12 cellular contexts compared by ENCODE assay signal in genomic region chr3:23763040-23763477, GRCh38. TPM values are rescaled to one million over a fixed set of nuclear protein-coding genes. Genes with fewer than 3 reads are reported as not detected.
DNase-seq lines count a peak whose midpoint lies in the region; ATAC-seq, FAIRE-seq and TF ChIP-seq lines count a peak whose summit lies in the region.
"Had no signal": no experiment of that assay in that cellular context is flagged by ENCODE, and none has a peak within 500 bp of the region (broad histone marks: within the 10 kb centered on the region; RNA-seq: fewer than 3 reads in every experiment).

No MANE protein-coding gene starts in this region.

- H3K27ac ChIP-seq in IMR-90 (ENCODE audit: insufficient read depth, low read length) (peak overlapping the region; percentile 67; the same call in 1 of the 2 replicates), K562 (ENCODE audit: extremely low read depth, low read depth, low read length) (no peak overlapping the region), lower lobe of right lung (no peak overlapping the region), testis (peak overlapping the region; percentile 69 to 79)

- TF ChIP-seq CTCF in IMR-90 (conservative IDR thresholded peaks at IDR 0.05; ENCODE audit: low read depth, low read length) (no peak), K562 (IDR thresholded peaks at IDR 0.05 in 2 of 3, conservative IDR thresholded peaks at IDR 0.05 in 1 of 3; ENCODE audit: insufficient read depth in 2 of 3, low read depth in 1 of 3, low read length in 3 of 3) (no peak), lower lobe of right lung (IDR thresholded peaks at IDR 0.05) (no peak), testis (IDR thresholded peaks at IDR 0.05) (no peak)

- no peak for TF ChIP-seq EP300 in K562 (IDR thresholded peaks at IDR 0.05; ENCODE audit: low read length)

- TF ChIP-seq POLR2A in IMR-90 (IDR thresholded peaks at IDR 0.05; ENCODE audit: low read depth, low read length) (no peak), K562 (conservative IDR thresholded peaks at IDR 0.05) (no peak), testis (IDR thresholded peaks at IDR 0.05) (no peak)

- peak overlapping the region; percentile 67 for H3K4me2 ChIP-seq in IMR-90 (ENCODE audit: low read depth, low read length)
- H3K4me2 ChIP-seq in K562 (ENCODE audit: insufficient read depth, low read length) = no peak overlapping the region

- no peaks in the 10 kb centered on the region for H3K79me1 ChIP-seq in IMR-90 (ENCODE audit: low read depth in 1 of 2, low read length in 2 of 2)

- in situ Hi-C loops in IMR-90 (cut with MboI; ENCODE audit: low sequenced_read_pairs) = no loop called here
- in situ Hi-C loops in K562 (cut with MboI) = no loop called here

- H3K9me3 ChIP-seq in IMR-90 (ENCODE audit: control insufficient read depth, insufficient read depth, low read length) = no peaks in the 10 kb centered on the region
- H3K9me3 ChIP-seq in K562 (replicated peaks; ENCODE audit: control insufficient read depth, insufficient read depth, low read depth, low read length) = no peaks in the 10 kb centered on the region
- H3K9me3 ChIP-seq in lower lobe of right lung = no peaks in the 10 kb centered on the region
- no peaks in the 10 kb centered on the region for H3K9me3 ChIP-seq in testis

- no peak overlapping the region; the same call in 1 of the 2 replicates for H3K56ac ChIP-seq in IMR-90 (ENCODE audit: extremely low read depth, insufficient read depth, low read length)

- CTCF ChIA-PET in IMR-90 (lab: Yijun Ruan, JAX) = interaction anchor here (1.1 kb wide), 1 partner anchor 8 kb away, joined by 3 read pairs; no protein-coding TSS in a partner anchor
- CTCF ChIA-PET in K562 (lab: Yijun Ruan, JAX; ENCODE audit: low intra/inter-chr PET ratio) = no interaction called here
- CTCF ChIA-PET in activated CD4-positive, alpha-beta T cell treated with anti-CD3 and anti-CD28 coated beads for 36 hours (lab: Charles Lee) = interaction anchor here (0.6 to 0.7 kb wide), 2 partner anchors 35 to 143 kb away, joined by 3 to 4 read pairs; no protein-coding TSS in a partner anchor

- no peak overlapping the region for H2AK9ac ChIP-seq in IMR-90 (replicated peaks; ENCODE audit: low read depth, low read length, poor library complexity)

- H2AFZ ChIP-seq in IMR-90 (replicated peaks; ENCODE audit: low read length, poor library complexity) (peak overlapping the region; percentile 69), K562 (ENCODE audit: low read depth, low read length) (no peak overlapping the region)

- POLR2A ChIA-PET in IMR-90 (lab: Charles Lee; ENCODE audit: unreplicated experiment) = no interaction called here
- POLR2A ChIA-PET in K562 (lab: Yijun Ruan, JAX) = no interaction called here
- POLR2A ChIA-PET in activated CD4-positive, alpha-beta T cell treated with anti-CD3 and anti-CD28 coated beads for 36 hours (lab: Charles Lee) = no interaction called here

- no peak overlapping the region for H2BK5ac ChIP-seq in IMR-90 (ENCODE audit: low read depth, low read length, poor library complexity, severe bottlenecking)

- peak; percentile 48 for ATAC-seq in IMR-90 (ENCODE audit: low read depth)
- no peak for ATAC-seq in K562
- no peak for ATAC-seq in lower lobe of right lung
- ATAC-seq in activated CD4-positive, alpha-beta T cell treated with anti-CD3 and anti-CD28 coated beads for 36 hours = no peak
- ATAC-seq in stimulated activated naive CD8-positive, alpha-beta T cell treated with anti-CD3 and anti-CD28 coated beads, Interleukin-15, Interleukin-2, amounts not matched to agents 100 U/mL and 50 U/mL, for 24 hours = no peak

- H3K14ac ChIP-seq in IMR-90 (replicated peaks; ENCODE audit: low read depth, low read length) = peak overlapping the region; percentile 23; the same call in 1 of the 2 replicates

- no peak for TF ChIP-seq RAD21 in IMR-90 (IDR thresholded peaks at IDR 0.05; ENCODE audit: low read length)
- TF ChIP-seq RAD21 in K562 (CRISPR knock-in tag; conservative IDR thresholded peaks at IDR 0.05 in 1 of 2, IDR thresholded peaks at IDR 0.05 in 1 of 2) = no peak

- no peak overlapping the region for H2BK15ac ChIP-seq in IMR-90 (ENCODE audit: low read depth, low read length)

- H3K79me2 ChIP-seq in K562 (ENCODE audit: control insufficient read depth, insufficient read depth, low read length) = no peaks in the 10 kb centered on the region

- H3K36me3 Mint-ChIP-seq in activated CD4-positive, alpha-beta T cell treated with anti-CD3 and anti-CD28 coated beads for 36 hours (ENCODE audit: low read depth) = no peaks in the 10 kb centered on the region

- H3K23ac ChIP-seq in IMR-90 (ENCODE audit: low read depth, low read length) = peak overlapping the region; percentile 78; the same call in 1 of the 2 replicates

- dilution Hi-C loops in IMR-90 (cut with HindIII; ENCODE audit: low sequenced_read_pairs, unreplicated experiment) = no loop called here

- H3K4me1 ChIP-seq in IMR-90 (ENCODE audit: control insufficient read depth, insufficient read depth, low read length) = peaks cover 4% of the 10 kb centered on the region; the same call in 1 of the 2 replicates
- no peaks in the 10 kb centered on the region for H3K4me1 ChIP-seq in K562 (replicated peaks in 1 of 2; ENCODE audit: control insufficient read depth in 2 of 2, insufficient read depth in 2 of 2, low read length in 2 of 2)
- peaks cover 5% of the 10 kb centered on the region for H3K4me1 ChIP-seq in lower lobe of right lung
- no peaks in the 10 kb centered on the region for H3K4me1 ChIP-seq in testis

- no peak for FAIRE-seq in K562 (lab: Jason Lieb, UNC)
- FAIRE-seq: bronchial epithelial cell, keratinocyte, TTC549 had no signal

- H4K91ac ChIP-seq in IMR-90 (ENCODE audit: insufficient read depth, low read depth, low read length) = no peak overlapping the region

- WGBS in IMR-90 (ENCODE audit: extremely low coverage in 2 of 2, insufficient read length in 1 of 2), 2 experiments = no CpG with 5 or more reads among the region's 9 CpGs
- 3% methylated on average over 9 of the region's 9 CpGs for WGBS in K562 (ENCODE audit: insufficient coverage, low coverage, missing lambda C conversion rate)
- 0 to 1% methylated on average over 9 of the region's 9 CpGs for WGBS in testis, 2 donors

- no peaks in the 10 kb centered on the region for H3K9me3 Mint-ChIP-seq in activated CD4-positive, alpha-beta T cell treated with anti-CD3 and anti-CD28 coated beads for 36 hours (ENCODE audit: low read depth)

- no peak overlapping the region; the same call in 1 of the 2 replicates for H3K4ac ChIP-seq in IMR-90 (ENCODE audit: low read depth, low read length)

- peak overlapping the region; percentile 80 for H3K9ac ChIP-seq in IMR-90 (ENCODE audit: low read depth, low read length)
- no peak overlapping the region for H3K9ac ChIP-seq in K562 (ENCODE audit: insufficient read depth in 1 of 2, low read depth in 2 of 2, low read length in 2 of 2)

- H2BK120ac ChIP-seq in IMR-90 (ENCODE audit: low read depth, low read length) = peak overlapping the region; percentile 61; the same call in 1 of the 2 replicates

- intact Hi-C loops in IMR-90 (cut with micrococcal nuclease) (loop anchor here (10.0 kb wide), 1 partner anchor 578 kb away; no protein-coding TSS in a partner anchor), K562 (cut with micrococcal nuclease) (no loop called here), lower lobe of right lung (cut with DNase I) (no loop called here), testis (cut with DNase I; ENCODE audit: low total_unique reads) (no loop called here)
- intact Hi-C loops in activated CD4-positive, alpha-beta T cell treated with anti-CD3 and anti-CD28 coated beads for 36 hours (cut with DNase I, micrococcal nuclease) = no loop called here

- no peak overlapping the region for H3K4me3 Mint-ChIP-seq in activated CD4-positive, alpha-beta T cell treated with anti-CD3 and anti-CD28 coated beads for 36 hours

- H3K4me1 Mint-ChIP-seq in activated CD4-positive, alpha-beta T cell treated with anti-CD3 and anti-CD28 coated beads for 36 hours = peaks cover 28% of the 10 kb centered on the region

- 0 out of 2 replicates have a peak overlapping the region, but pooled peaks have one; percentile 5 for H2BK20ac ChIP-seq in IMR-90 (ENCODE audit: low read depth, low read length)

- H4K8ac ChIP-seq in IMR-90 (ENCODE audit: low read depth in 2 of 2, low read length in 2 of 2) = peak overlapping the region in 1 of 2 experiments; percentile 61; a peak in 2 of 4 replicates

- H3K36me3 ChIP-seq in IMR-90 (ENCODE audit: control insufficient read depth, insufficient read depth, low read length) (no peaks in the 10 kb centered on the region), K562 (ENCODE audit: control insufficient read depth, insufficient read depth, low read length) (no peaks in the 10 kb centered on the region), lower lobe of right lung (no peaks in the 10 kb centered on the region), testis (ENCODE audit: low read depth, missing control alignments) (no peaks in the 10 kb centered on the region)

- H3K9me1 ChIP-seq in IMR-90 (ENCODE audit: insufficient read depth, low read length) (no peaks in the 10 kb centered on the region), K562 (ENCODE audit: control insufficient read depth, insufficient read depth, low read length) (no peaks in the 10 kb centered on the region)

- DNase-seq in IMR-90 = peak; percentile 30
- no peak for DNase-seq in K562 (ENCODE audit: extremely low read depth in 1 of 4, low spot score in 3 of 4)
- DNase-seq in lower lobe of right lung = no peak
- DNase-seq in testis = peak; percentile 52
- DNase-seq in T-helper 9 cell = no peak
- DNase-seq in NCI-H2081 (lab: John Stamatoyannopoulos, UW) = no peak
- DNase-seq in activated CD4-positive, alpha-beta T cell treated with anti-CD3 and anti-CD28 coated beads for 36 hours = no peak
- DNase-seq in stimulated activated naive CD8-positive, alpha-beta T cell treated with anti-CD3 and anti-CD28 coated beads, Interleukin-15, Interleukin-2, amounts not matched to agents 100 U/mL and 50 U/mL, for 24 hours = no peak
- DNase-seq: NCI-H1105 treated with DMSO at 0.1 percent for 48 hours had no signal

- H3K27me3 Mint-ChIP-seq in activated CD4-positive, alpha-beta T cell treated with anti-CD3 and anti-CD28 coated beads for 36 hours = no peaks in the 10 kb centered on the region

- H4K20me1 ChIP-seq in IMR-90 (ENCODE audit: insufficient read depth, low read length) (no peaks in the 10 kb centered on the region), K562 (replicated peaks; ENCODE audit: control insufficient read depth, insufficient read depth, low read length) (no peaks in the 10 kb centered on the region)

- H3K4me3 ChIP-seq in IMR-90 (ENCODE audit: insufficient read depth, low read depth, low read length) (peak overlapping the region; percentile 7; the same call in 1 of the 2 replicates), K562 (no peak overlapping the region), lower lobe of right lung (peak overlapping the region; percentile 30), testis (peak overlapping the region in 1 of 2 donors; percentile 1)

- H3K27ac Mint-ChIP-seq in activated CD4-positive, alpha-beta T cell treated with anti-CD3 and anti-CD28 coated beads for 36 hours = no peak overlapping the region

- H3K27me3 ChIP-seq in IMR-90 (ENCODE audit: control insufficient read depth, insufficient read depth, low read length) (no peaks in the 10 kb centered on the region), K562 (ENCODE audit: control insufficient read depth in 2 of 2, insufficient read depth in 2 of 2, low read length in 2 of 2) (peaks cover 23 to 40% of the 10 kb centered on the region in 2 experiments), lower lobe of right lung (ENCODE audit: low read depth) (no peaks in the 10 kb centered on the region), testis (no peaks in the 10 kb centered on the region)

- peak overlapping the region; percentile 79 for H3K18ac ChIP-seq in IMR-90 (ENCODE audit: low read depth, low read length)

- H2AK5ac ChIP-seq in IMR-90 (ENCODE audit: low read depth, low read length) = no peak overlapping the region

- BruUV-seq in IMR-90 (replicated peaks; lab: Mats Ljungman, UMichigan) (no TSS peak), K562 (replicated peaks; lab: Mats Ljungman, UMichigan) (no TSS peak)

- peak overlapping the region; percentile 73 for H4K5ac ChIP-seq in IMR-90 (ENCODE audit: low read depth, low read length)

RNA-seq across cellular contexts. Expression of gene UBE2E1, which starts 42.7 kb away (rescaled TPM):
- total RNA-seq in IMR-90 (2012; rRNA removed) = 54.1 and 87.8 TPM in 2 replicates
- 72.0 and 91.6 TPM in 2 replicates for polyA plus RNA-seq in IMR-90 (2012; rRNA removed)
- polyA plus RNA-seq in IMR-90 (2012; cell fraction: cytosol; rRNA removed) = 18.9 and 32.8 TPM in 2 replicates
- 14.1 and 55.4 TPM in 2 replicates for polyA plus RNA-seq in IMR-90 (2012; cell fraction: nucleus; rRNA removed; ENCODE audit: low replicate concordance)
- total RNA-seq in K562 (2011; cell fraction: chromatin; rRNA removed; ENCODE audit: low replicate concordance) = 59.3 and 94.2 TPM in 2 replicates
- 39.5 and 49.5 TPM in 2 replicates for total RNA-seq in K562 (2011; cell fraction: nucleolus; rRNA removed)
- total RNA-seq in K562 (2011; cell fraction: nucleoplasm; rRNA removed) = 66.1 and 98.5 TPM in 2 replicates
- total RNA-seq in K562 (2014; rRNA removed) = 55.5 and 74.2 TPM in 2 replicates
- 214 and 237 TPM in 2 replicates for total RNA-seq in K562 (2014; rRNA removed; fragmentation: Illumina TruSeq; extraction: Trizol)
- 171 and 177 TPM in 2 replicates for total RNA-seq in K562 (2015; rRNA removed; fragmentation: Illumina TruSeq; extraction: Trizol)
- total RNA-seq in K562 (2021) = 127 and 131 TPM in 2 replicates
- polyA plus RNA-seq in K562 (2011; rRNA removed) = 227 and 294 TPM in 2 replicates
- 68.6 and 143 TPM in 2 replicates for polyA plus RNA-seq in K562 (2011; cell fraction: cytosol; rRNA removed)
- 73.0 and 113 TPM in 2 replicates for polyA plus RNA-seq in K562 (2011; cell fraction: nucleus; rRNA removed)
- 185 and 202 TPM in 2 replicates for polyA plus RNA-seq in K562 (2012)
- 217 and 240 TPM in 2 replicates for polyA plus RNA-seq in K562 (2014; fragmentation: Illumina TruSeq; extraction: Trizol)
- 10 to 100 TPM; 54.4 to 63.8 TPM for polyA plus RNA-seq in K562 (2014; fragmentation: Nextera tagmentation; extraction: Ambion mirVana)
- polyA plus RNA-seq in K562 (2014; rRNA removed) = 162 and 165 TPM in 2 replicates
- 91.1 and 111 TPM in 2 replicates for polyA minus RNA-seq in K562 (2011; rRNA and poly(A)+ RNA removed)
- polyA minus RNA-seq in K562 (2011; cell fraction: cytosol; rRNA and poly(A)+ RNA removed) = 54.7 and 66.0 TPM in 2 replicates
- polyA minus RNA-seq in K562 (2011; cell fraction: nucleus; rRNA and poly(A)+ RNA removed) = 41.9 and 97.3 TPM in 2 replicates
- 87.8 TPM for total RNA-seq in lower lobe of right lung
- total RNA-seq in testis = 10 to 100 TPM; 68.7 to 82.2 TPM
- 89.5 TPM for polyA plus RNA-seq in testis (ENCODE audit: insufficient read depth, low read depth, low replicate concordance)
- 10 to 100 TPM; 86.3 to 93.8 TPM for total RNA-seq in activated CD4-positive, alpha-beta T cell treated with anti-CD3 and anti-CD28 coated beads for 36 hours

Comparison
In these comparisons a context has a peak if more than half of its experiments do, and no peak if none do; other contexts are left out.
1. DNase-seq: peak in IMR-90 (single experiment) and testis (single experiment); none in K562 (0 of 4), lower lobe of right lung (single experiment), T-helper 9 cell (single experiment), NCI-H2081 (0 of 2), activated CD4-positive, alpha-beta T cell treated with anti-CD3 and anti-CD28 coated beads for 36 hours (single experiment) and stimulated activated naive CD8-positive, alpha-beta T cell treated with anti-CD3 and anti-CD28 coated beads, Interleukin-15, Interleukin-2, amounts not matched to agents 100 U/mL and 50 U/mL, for 24 hours (single experiment).
2. H3K27ac ChIP-seq: peak in IMR-90 (single experiment) and testis (2 of 2); none in K562 (single experiment) and lower lobe of right lung (single experiment).